Comparison of ENCODE assay signal across 23 cellular contexts in the genomic region with DNA sequence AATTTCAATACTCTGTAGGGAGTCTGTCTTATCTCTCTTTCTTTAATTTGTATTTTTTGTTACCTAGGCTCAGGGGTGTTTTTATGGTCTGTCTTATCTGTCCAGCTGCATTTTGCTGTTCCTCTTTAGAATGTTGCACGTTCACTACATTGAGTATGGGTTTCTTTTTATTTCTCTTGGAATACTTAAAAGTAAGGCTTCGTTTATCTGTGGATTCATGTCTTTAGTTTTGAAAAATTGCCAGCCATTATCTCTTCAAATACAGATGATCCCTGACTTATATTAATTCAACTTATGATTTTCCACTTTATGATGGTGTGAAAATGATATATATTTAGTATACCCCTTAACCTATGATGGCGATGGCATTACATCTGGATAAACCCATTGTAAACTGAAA.
"Had no signal": no experiment of that assay in that cellular context is flagged by ENCODE, and none has a peak within 500 bp of the region (broad histone marks: within the 10 kb centered on the region; RNA-seq: fewer than 3 reads in every experiment).

No MANE protein-coding gene starts in this region.

- DNase-seq: stimulated activated CD4-positive, alpha-beta T cell treated with anti-CD3 and anti-CD28 coated beads, Interleukin-2, amount 100 ng/mL, for 48 hours; stimulated activated CD4-positive, alpha-beta T cell treated with anti-CD3 and anti-CD28 coated beads, Interleukin-4, amount 100 ng/mL, for 1 hour; stimulated activated CD4-positive, alpha-beta T cell treated with anti-CD3 and anti-CD28 coated beads, Interleukin-4, amount 100 ng/mL, for 24 hours; stimulated activated CD4-positive, alpha-beta T cell treated with anti-CD3 and anti-CD28 coated beads, Interleukin-4, amount 100 ng/mL, for 4 hours; stimulated activated CD8-positive, alpha-beta memory T cell treated with anti-CD3 and anti-CD28 coated beads, Interleukin-4, amount 100 ng/mL, for 48 hours; stimulated activated naive B cell treated with anti-CD40 and anti-IgM and Interleukin-4, amounts not matched to agents 10 μg/mL and 1 μg/mL and 100 μg/mL, for 72 hours; stimulated activated naive CD4-positive, alpha-beta T cell; stimulated activated naive CD4-positive, alpha-beta T cell treated with Interleukin-2 at 50 U/mL for 16 hours; stimulated activated naive CD8-positive, alpha-beta T cell treated with anti-CD3 and anti-CD28 coated beads, Interleukin-15, amount 100 ng/mL, for 72 hours; stimulated activated naive CD8-positive, alpha-beta T cell treated with anti-CD3 and anti-CD28 coated beads, Interleukin-15, Interleukin-2, amounts not matched to agents 100 U/mL and 50 U/mL, for 24 hours; stomach; testis; thyroid gland; tibial artery; transverse colon; trophoblast cell; upper lobe of left lung; upper lobe of right lung; uterus had no signal

- H3K36me3 ChIP-seq: uterus had no signal

- H3K27ac ChIP-seq: stomach, suprapubic skin, testis, thoracic aorta, thyroid gland, tibial artery, tibial nerve, transverse colon, upper lobe of left lung, upper lobe of right lung, uterus, vagina had no signal

- H3K4me3 ChIP-seq: stomach, suprapubic skin, testis, thoracic aorta, thyroid gland, tibial artery, tibial nerve, transverse colon, upper lobe of left lung, upper lobe of right lung, uterus, vagina had no signal

- H3K9me3 ChIP-seq: stomach, suprapubic skin, testis, thoracic aorta, thyroid gland, transverse colon, upper lobe of left lung, upper lobe of right lung, vagina had no signal

- H3K4me1 ChIP-seq: stomach, suprapubic skin, testis, thyroid gland, tibial artery, tibial nerve, transverse colon, upper lobe of left lung, upper lobe of right lung, uterus, vagina had no signal
